8 cellular contexts compared by ENCODE assay signal in genomic region chr13:27449081-27449603, GRCh38. TPM values are rescaled to one million over a fixed set of nuclear protein-coding genes. Genes with fewer than 3 reads are reported as not detected.
DNase-seq lines count a peak whose midpoint lies in the region; ATAC-seq and TF ChIP-seq lines count a peak whose summit lies in the region.

No MANE protein-coding gene starts in this region.

- peaks cover 53% of the 10 kb centered on the region for H3K4me1 Mint-ChIP-seq in activated T-cell treated with anti-CD3 and anti-CD28 coated beads, Interleukin-2, amount 50 U/mL, for 24 hours (ENCODE audit: low read depth)
- peaks cover 42% of the 10 kb centered on the region for H3K4me1 Mint-ChIP-seq in activated naive CD8-positive, alpha-beta T cell treated with anti-CD3 and anti-CD28 coated beads for 36 hours

- H3K27ac Mint-ChIP-seq in activated T-cell treated with anti-CD3 and anti-CD28 coated beads, Interleukin-2, amount 50 U/mL, for 24 hours = peak overlapping the region; percentile 96
- peak overlapping the region; percentile 96 for H3K27ac Mint-ChIP-seq in activated naive CD8-positive, alpha-beta T cell treated with anti-CD3 and anti-CD28 coated beads for 36 hours

- ATAC-seq in left lung (no peak), HG03432 (IDR thresholded peaks at IDR 0.05; ENCODE audit: unreplicated experiment) (no peak)

- peak overlapping the region; percentile 63 to 70 for H3K4me3 ChIP-seq in left lung
- peak overlapping the region; percentile 74 to 94 (median 82) for H3K4me3 ChIP-seq in thyroid gland (replicated peaks in 1 of 3)

- no peak for TF ChIP-seq CTCF in left lung (IDR thresholded peaks at IDR 0.05)
- TF ChIP-seq CTCF in thyroid gland (IDR thresholded peaks at IDR 0.05) = no peak
- no peak for TF ChIP-seq CTCF in GM10248 (IDR thresholded peaks at IDR 0.05; ENCODE audit: control extremely low read depth, extremely low read depth, low read depth, missing control alignments)

- no peaks in the 10 kb centered on the region for H3K9me3 ChIP-seq in left lung
- H3K9me3 ChIP-seq in thyroid gland = no peaks in the 10 kb centered on the region

- H3K36me3 ChIP-seq in left lung (peaks cover 0 to 5% of the 10 kb centered on the region in 2 donors), thyroid gland (no peaks in the 10 kb centered on the region)

- H3K27me3 Mint-ChIP-seq in activated T-cell treated with anti-CD3 and anti-CD28 coated beads, Interleukin-2, amount 50 U/mL, for 24 hours = no peaks in the 10 kb centered on the region
- no peaks in the 10 kb centered on the region for H3K27me3 Mint-ChIP-seq in activated naive CD8-positive, alpha-beta T cell treated with anti-CD3 and anti-CD28 coated beads for 36 hours

- peaks cover 20% of the 10 kb centered on the region for H3K36me3 Mint-ChIP-seq in activated T-cell treated with anti-CD3 and anti-CD28 coated beads, Interleukin-2, amount 50 U/mL, for 24 hours (ENCODE audit: low read depth)
- peaks cover 17% of the 10 kb centered on the region for H3K36me3 Mint-ChIP-seq in activated naive CD8-positive, alpha-beta T cell treated with anti-CD3 and anti-CD28 coated beads for 36 hours

- no peak for TF ChIP-seq POLR2A in thyroid gland (IDR thresholded peaks at IDR 0.05)

- no peak for DNase-seq in activated T-cell treated with anti-CD3 and anti-CD28 coated beads, Interleukin-2, amount 50 U/mL, for 24 hours
- DNase-seq in activated T-cell treated with anti-CD3 and anti-CD28 coated beads, Interleukin-2, amount 50 U/mL, for 48 hours = no peak
- DNase-seq in activated naive CD8-positive, alpha-beta T cell treated with anti-CD3 and anti-CD28 coated beads for 36 hours = no peak
- DNase-seq in left lung = no peak
- DNase-seq in thyroid gland = no peak
- DNase-seq in islet precursor cell = no peak
- DNase-seq in GM10248 (ENCODE audit: extremely low spot score) = no peak

- 39% methylated on average over 15 of the region's 15 CpGs for WGBS in thyroid gland, 2 donors

- POLR2A ChIA-PET in GM10248 (lab: Yijun Ruan, JAX) = no interaction called here

- peak overlapping the region; percentile 87 for H3K4me3 Mint-ChIP-seq in activated T-cell treated with anti-CD3 and anti-CD28 coated beads, Interleukin-2, amount 50 U/mL, for 24 hours
- H3K4me3 Mint-ChIP-seq in activated naive CD8-positive, alpha-beta T cell treated with anti-CD3 and anti-CD28 coated beads for 36 hours = peak overlapping the region; percentile 91

- H3K27me3 ChIP-seq in left lung = no peaks in the 10 kb centered on the region
- H3K27me3 ChIP-seq in thyroid gland = no peaks in the 10 kb centered on the region

- H3K27ac ChIP-seq in left lung (peak overlapping the region; percentile 96 to 97), thyroid gland (peak overlapping the region in 2 of 3 donors; percentile 99 to 100)

- CTCF ChIA-PET in GM10248 (lab: Yijun Ruan, JAX) = interaction anchor here (2.6 kb wide), 1 partner anchor 25 kb away, joined by 8 read pairs; the partner anchor contains the start of gene GTF3A

- H3K4me1 ChIP-seq in left lung = peaks cover 13 to 42% of the 10 kb centered on the region in 2 donors
- peaks cover 19 to 24% of the 10 kb centered on the region in 2 donors for H3K4me1 ChIP-seq in thyroid gland

- intact Hi-C loops in left lung (cut with DNase I) (no loop called here), thyroid gland (cut with DNase I) (loop anchor here (10.0 kb wide), 1 partner anchor 194 kb away; the partner anchor contains the start of gene RPL21)

- no peaks in the 10 kb centered on the region for H3K9me3 Mint-ChIP-seq in activated T-cell treated with anti-CD3 and anti-CD28 coated beads, Interleukin-2, amount 50 U/mL, for 24 hours
- H3K9me3 Mint-ChIP-seq in activated naive CD8-positive, alpha-beta T cell treated with anti-CD3 and anti-CD28 coated beads for 36 hours = no peaks in the 10 kb centered on the region

RNA-seq across cellular contexts. Expression of gene MTIF3, which starts 1.2 kb away (rescaled TPM):
- total RNA-seq in activated naive CD8-positive, alpha-beta T cell treated with anti-CD3 and anti-CD28 coated beads for 36 hours = 10 to 100 TPM; 28.7 to 30.4 TPM
- 10 to 100 TPM; 43.4 to 44.6 TPM for total RNA-seq in left lung
- 10 to 100 TPM; 36.4 to 68.2 (median 54.8) TPM for total RNA-seq in thyroid gland

RNA-seq across cellular contexts. Expression of gene GTF3A, which starts 24.7 kb away (rescaled TPM):
- total RNA-seq in activated naive CD8-positive, alpha-beta T cell treated with anti-CD3 and anti-CD28 coated beads for 36 hours = 100 to 1,000 TPM; 284 to 285 TPM
- total RNA-seq in left lung (100 to 1,000 TPM in 1 of 2 donors, 10 to 100 TPM in 1; 66.6 to 124 TPM), thyroid gland (100 to 1,000 TPM in 3 of 4 donors, 10 to 100 TPM in 1; 50.2 to 145 (median 120) TPM)
